Comparison of ENCODE assay signal across 8 cellular contexts in genomic region chr3:195260286-195260905, GRCh38. TPM values are rescaled to one million over a fixed set of nuclear protein-coding genes. Genes with fewer than 3 reads are reported as not detected.
DNase-seq lines count a peak whose midpoint lies in the region; ATAC-seq, FAIRE-seq and TF ChIP-seq lines count a peak whose summit lies in the region.

No MANE protein-coding gene starts in this region.

- no peak overlapping the region for H3K27ac Mint-ChIP-seq in mesothelial cell of epicardium

- H3K4me3 ChIP-seq in SK-N-SH (ENCODE audit: low read depth in 2 of 2, low read length in 1 of 2) (peak overlapping the region; percentile 63 to 72), upper lobe of right lung (peak overlapping the region; percentile 76)

- no peak for FAIRE-seq in GM19239 (lab: Jason Lieb, UNC)

- H3K79me2 ChIP-seq in SK-N-SH (ENCODE audit: insufficient read depth): peaks cover 50% of the 10 kb centered on the region

- H3K36me3 ChIP-seq in SK-N-SH (replicated peaks in 1 of 2; ENCODE audit: control insufficient read depth in 1 of 2, insufficient read depth in 2 of 2, low read length in 1 of 2) (no peaks in the 10 kb centered on the region), upper lobe of right lung (no peaks in the 10 kb centered on the region)

- peak overlapping the region; percentile 64 for H3K4me3 Mint-ChIP-seq in mesothelial cell of epicardium

- H3K9me3 Mint-ChIP-seq in mesothelial cell of epicardium: no peaks in the 10 kb centered on the region

- 38% methylated on average over 22 of the region's 41 CpGs for WGBS in SK-N-SH (ENCODE audit: low lambda C conversion rate)

- POLR2A ChIA-PET in SK-N-SH (lab: Yijun Ruan, JAX): interaction anchor here (0.9 to 1.3 kb wide), 2 partner anchors 10 to 578 kb away, joined by 3 to 5 read pairs; no protein-coding TSS in a partner anchor

- CTCF ChIA-PET in SK-N-SH (lab: Yijun Ruan, JAX): interaction anchor here (0.6 to 3.9 kb wide), 16 partner anchors 10 to 617 kb away, joined by 3 to 48 read pairs (median 4); partner anchors contain the start of genes LSG1 and XXYLT1

- H3K9ac ChIP-seq in SK-N-SH: peak overlapping the region; percentile 57; the same call in 1 of the 2 replicates

- DNase-seq in AG08395 (ENCODE audit: low spot score): peak; percentile 25
- DNase-seq in SK-N-SH: peak; percentile 53
- peak; percentile 52 to 61 for DNase-seq in dermis microvascular lymphatic vessel endothelial cell (ENCODE audit: low read depth in 2 of 2)
- peak in 1 of 2 experiments; percentile 35 for DNase-seq in mesothelial cell of epicardium (ENCODE audit: low spot score in 2 of 2, unreplicated experiment in 2 of 2)
- DNase-seq in upper lobe of right lung: no peak
- DNase-seq in GM19239 (ENCODE audit: insufficient read length, low spot score): no peak

- peak overlapping the region; percentile 96 for H3K4me2 ChIP-seq in SK-N-SH

- H3K9me2 ChIP-seq in SK-N-SH: no peaks in the 10 kb centered on the region

- H3K27me3 ChIP-seq in SK-N-SH (ENCODE audit: insufficient read depth): no peaks in the 10 kb centered on the region
- no peaks in the 10 kb centered on the region for H3K27me3 ChIP-seq in upper lobe of right lung

- H2AFZ ChIP-seq in SK-N-SH (ENCODE audit: low read depth): peak overlapping the region; percentile 95

- no peaks in the 10 kb centered on the region for H3K27me3 Mint-ChIP-seq in mesothelial cell of epicardium (ENCODE audit: low read depth)

- no peak; the same call in 1 of the 2 replicates for TF ChIP-seq CTCF in SK-N-SH (IDR thresholded peaks at IDR 0.05)
- TF ChIP-seq CTCF in mesothelial cell of epicardium (IDR thresholded peaks at IDR 0.05; ENCODE audit: unreplicated experiment): peak; percentile 58
- no peak for TF ChIP-seq CTCF in upper lobe of right lung (IDR thresholded peaks at IDR 0.05)

- no peak for TF ChIP-seq EP300 in SK-N-SH (IDR thresholded peaks at IDR 0.05; ENCODE audit: borderline replicate concordance in 1 of 2, low read depth in 1 of 2, low read length in 1 of 2)

- H3F3A ChIP-seq in SK-N-SH (replicated peaks; ENCODE audit: insufficient read depth): no peaks in the 10 kb centered on the region

- peaks cover 26% of the 10 kb centered on the region for H3K4me1 Mint-ChIP-seq in mesothelial cell of epicardium

- intact Hi-C loops in upper lobe of right lung (cut with DNase I): no loop called here

- H3K27ac ChIP-seq in SK-N-SH (ENCODE audit: low read depth in 2 of 2, low read length in 1 of 2) (peak overlapping the region in 1 of 2 experiments; percentile 45; a peak in 2 of 4 replicates), upper lobe of right lung (peak overlapping the region; percentile 84)

- no peaks in the 10 kb centered on the region; the same call in 1 of the 2 replicates for H4K20me1 ChIP-seq in SK-N-SH (ENCODE audit: insufficient read depth)

- H3K4me1 ChIP-seq in SK-N-SH (ENCODE audit: control insufficient read depth in 1 of 2, insufficient read depth in 2 of 2, low read depth in 1 of 2, low read length in 1 of 2) (peaks cover 18 to 50% of the 10 kb centered on the region in 2 experiments), upper lobe of right lung (peaks cover 26% of the 10 kb centered on the region)

- no peak for TF ChIP-seq RAD21 in SK-N-SH (IDR thresholded peaks at IDR 0.05; ENCODE audit: low read length)

- ATAC-seq in GM18508 (IDR thresholded peaks at IDR 0.05; ENCODE audit: insufficient read depth, unreplicated experiment) (peak; percentile 17), HG03457 (IDR thresholded peaks at IDR 0.05; ENCODE audit: unreplicated experiment) (peak; percentile 1), upper lobe of right lung (peak; percentile 42)

- H3K9me3 ChIP-seq in SK-N-SH (no peaks in the 10 kb centered on the region), upper lobe of right lung (no peaks in the 10 kb centered on the region)

- peaks cover 1% of the 10 kb centered on the region for H3K36me3 Mint-ChIP-seq in mesothelial cell of epicardium

TF ChIP-seq in SK-N-SH, 30 proteins besides CTCF, POLR2A, EP300 and RAD21:
- no peak for TF ChIP-seq TEAD4 (IDR thresholded peaks at IDR 0.05; ENCODE audit: borderline replicate concordance, insufficient read depth)
- TF ChIP-seq REST (IDR thresholded peaks at IDR 0.05; ENCODE audit: low read depth, low read length): no peak
- no peak for TF ChIP-seq CHD2 (IDR thresholded peaks at IDR 0.05; ENCODE audit: low read length, partially characterized antibody)
- TF ChIP-seq YY1 (IDR thresholded peaks at IDR 0.05; ENCODE audit: low read depth): no peak
- TF ChIP-seq MAX (IDR thresholded peaks at IDR 0.05; ENCODE audit: low read depth): no peak
- TF ChIP-seq GATA2 (CRISPR knock-in tag; IDR thresholded peaks at IDR 0.05): no peak
- TF ChIP-seq USF1 (IDR thresholded peaks at IDR 0.05; ENCODE audit: borderline replicate concordance, low read depth): no peak
- no peak for TF ChIP-seq TAF1 (IDR thresholded peaks at IDR 0.05; ENCODE audit: borderline replicate concordance, low read depth, low read length)
- no peak for TF ChIP-seq SMC3 (IDR thresholded peaks at IDR 0.05; ENCODE audit: low read depth, low read length)
- no peak for TF ChIP-seq POLR2AphosphoS5 (IDR thresholded peaks at IDR 0.05; ENCODE audit: low read depth, low read length)
- no peak for TF ChIP-seq PBX3 (IDR thresholded peaks at IDR 0.05)
- no peak for TF ChIP-seq MEF2A (IDR thresholded peaks at IDR 0.05; ENCODE audit: borderline replicate concordance, low read depth)
- no peak for TF ChIP-seq NFIC (IDR thresholded peaks at IDR 0.05; ENCODE audit: borderline replicate concordance)
TF ChIP-seq in SK-N-SH: peak in this region for 0.

RNA-seq across cellular contexts. Expression of gene XXYLT1, which starts 10.6 kb away (rescaled TPM):
- polyA plus RNA-seq in SK-N-SH (2012; rRNA removed): 22.1 and 22.6 TPM in 2 replicates
- polyA plus RNA-seq in SK-N-SH (2012; cell fraction: cytosol; rRNA removed): 16.8 and 22.2 TPM in 2 replicates
- polyA plus RNA-seq in SK-N-SH (2012; cell fraction: nucleus; rRNA removed): 18.7 and 23.2 TPM in 2 replicates
- total RNA-seq in dermis microvascular lymphatic vessel endothelial cell: 19.0 and 26.9 TPM in 2 replicates
- total RNA-seq in mesothelial cell of epicardium: 41.2 to 42.9 TPM (median 41.9 TPM) in 3 replicates
- total RNA-seq in upper lobe of right lung: 9.8 TPM

Comparison
In these comparisons a context has a peak if more than half of its experiments do, and no peak if none do; other contexts are left out.
1. DNase-seq: peak in AG08395 (single experiment), SK-N-SH (single experiment) and dermis microvascular lymphatic vessel endothelial cell (2 of 2); none in upper lobe of right lung (single experiment) and GM19239 (single experiment).
2. Peak in every context shown above with its lines, with median percentiles within 50 percentile points of each other: ATAC-seq.